8 cellular contexts compared by ENCODE assay signal in the genomic region with DNA sequence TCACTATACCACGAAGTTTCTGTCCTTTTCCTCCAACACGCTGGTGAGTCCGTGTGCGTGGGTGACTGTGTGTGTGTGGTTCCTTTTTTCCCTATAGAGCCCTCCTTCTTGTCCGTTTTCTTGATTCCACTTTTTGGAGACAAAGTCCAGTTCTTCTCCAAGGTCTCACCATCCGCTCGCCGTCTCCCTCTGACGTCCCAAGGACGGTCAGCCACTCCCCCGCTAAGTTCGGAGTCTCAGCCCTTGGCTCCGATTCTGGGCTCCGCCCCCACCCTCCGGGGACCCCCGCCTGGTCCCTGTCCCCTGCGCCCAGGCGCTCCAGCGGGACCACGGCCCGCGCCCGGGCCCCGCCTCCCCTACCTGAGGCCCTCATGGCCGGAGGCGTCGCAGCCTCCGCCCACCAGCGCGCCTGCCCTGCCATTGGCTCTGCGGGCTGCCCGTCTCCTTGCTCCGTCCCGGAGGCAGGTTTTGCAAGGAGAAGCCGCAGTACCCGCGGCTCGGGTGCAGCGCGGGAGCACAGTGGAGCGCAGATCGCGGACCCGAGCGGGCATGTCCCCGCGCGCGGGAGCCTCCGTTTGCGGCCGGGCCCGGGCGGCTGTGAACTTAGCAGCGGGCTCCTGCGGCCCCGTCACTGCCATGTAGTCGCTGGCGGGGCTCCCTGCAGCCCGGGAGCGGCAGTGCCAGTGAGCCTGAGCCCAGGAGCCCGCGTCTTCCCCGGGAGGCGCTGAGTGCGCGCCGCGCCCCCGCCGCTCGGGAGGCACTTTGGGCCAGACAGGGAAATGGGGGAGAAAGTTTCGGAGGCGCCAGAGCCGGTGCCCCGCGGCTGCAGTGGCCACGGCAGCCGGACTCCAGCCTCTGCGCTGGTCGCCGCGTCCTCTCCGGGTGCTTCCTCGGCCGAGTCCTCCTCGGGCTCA. TPM values are rescaled to one million over a fixed set of nuclear protein-coding genes. Genes with fewer than 3 reads are reported as not detected.
A peak's percentile ranks its signal among the peaks of the same experiment; 100 is the strongest.
DNase-seq lines count a peak whose midpoint lies in the region; ATAC-seq and TF ChIP-seq lines count a peak whose summit lies in the region.

A gene (plus strand): TSS at position 517 of the 914 bp plus-strand sequence. CDS start 263 bp downstream, at position 780.

- peak in 3 of 7 experiments; percentile 11 to 14 (median 13) for DNase-seq in CD8-positive, alpha-beta T cell
- DNase-seq in NCI-H748 (lab: John Stamatoyannopoulos, UW; ENCODE audit: unreplicated experiment): peak; percentile 97
- DNase-seq in activated CD8-positive, alpha-beta memory T cell treated with anti-CD3 and anti-CD28 coated beads, Interleukin-2, amount 10 ng/mL, durations not matched to agents 7 days and 5 days: peak; percentile 83
- DNase-seq in epithelial cell of proximal tubule (ENCODE audit: low read depth): peak; percentile 20
- peak; percentile 70 for DNase-seq in midbrain (lab: John Stamatoyannopoulos, UW)
- DNase-seq in stimulated activated CD8-positive, alpha-beta memory T cell treated with anti-CD3 and anti-CD28 coated beads, Interleukin-4, amount 100 ng/mL, for 24 hours (ENCODE audit: low read depth): peak; percentile 47

- no peak for TF ChIP-seq CTCF in CD8-positive, alpha-beta T cell (IDR thresholded peaks at IDR 0.05)
- no peak for TF ChIP-seq CTCF in epithelial cell of proximal tubule (conservative IDR thresholded peaks at IDR 0.05; ENCODE audit: low read depth, low read length)

- peaks cover 5% of the 10 kb centered on the region for H3K4me1 ChIP-seq in CD8-positive, alpha-beta T cell (ENCODE audit: insufficient read depth, low read length)

- POLR2A ChIA-PET in CD8-positive, alpha-beta T cell (lab: Charles Lee): interaction anchor here (0.8 kb wide), 1 partner anchor 611 kb away, joined by 3 read pairs; no protein-coding TSS in a partner anchor

- no peak within 1 kb of the TSS for H3K27ac ChIP-seq in CD8-positive, alpha-beta T cell (ENCODE audit: low read depth, low read length)

- no peaks in the 10 kb centered on the region for H3K27me3 ChIP-seq in CD8-positive, alpha-beta T cell (ENCODE audit: insufficient read depth, low read length)

- CTCF ChIA-PET in CD8-positive, alpha-beta T cell (lab: Charles Lee): no interaction called here
- CTCF ChIA-PET in activated CD8-positive, alpha-beta memory T cell treated with anti-CD3 and anti-CD28 coated beads, Interleukin-2, amount 10 ng/mL, durations not matched to agents 7 days and 5 days (lab: Charles Lee): interaction anchor here (1.0 kb wide), 1 partner anchor 21 kb away, joined by 3 read pairs; no protein-coding TSS in a partner anchor

- no peaks in the 10 kb centered on the region for H3K9me3 ChIP-seq in CD8-positive, alpha-beta T cell (ENCODE audit: low read length)

- intact Hi-C loops in CD8-positive, alpha-beta T cell (cut with DNase I, micrococcal nuclease): no loop called here

- peaks cover 49% of the 10 kb centered on the region for H3K27me3 Mint-ChIP-seq in CD8-positive, alpha-beta T cell (ENCODE audit: low read depth)
- peaks cover 76% of the 10 kb centered on the region for H3K27me3 Mint-ChIP-seq in activated CD8-positive, alpha-beta memory T cell treated with anti-CD3 and anti-CD28 coated beads, Interleukin-2, amount 10 ng/mL, durations not matched to agents 7 days and 5 days

- H3K4me3 Mint-ChIP-seq in CD8-positive, alpha-beta T cell: peak within 1 kb of the TSS; percentile 76
- peak within 1 kb of the TSS; percentile 76 for H3K4me3 Mint-ChIP-seq in activated CD8-positive, alpha-beta memory T cell treated with anti-CD3 and anti-CD28 coated beads, Interleukin-2, amount 10 ng/mL, durations not matched to agents 7 days and 5 days

- no peaks in the 10 kb centered on the region for H3K9me3 Mint-ChIP-seq in CD8-positive, alpha-beta T cell
- no peaks in the 10 kb centered on the region for H3K9me3 Mint-ChIP-seq in activated CD8-positive, alpha-beta memory T cell treated with anti-CD3 and anti-CD28 coated beads, Interleukin-2, amount 10 ng/mL, durations not matched to agents 7 days and 5 days (ENCODE audit: low read depth)

- H3K4me3 ChIP-seq in CD8-positive, alpha-beta T cell (ENCODE audit: low read depth, low read length): peak within 1 kb of the TSS; percentile 23
- peak within 1 kb of the TSS; percentile 67 for H3K4me3 ChIP-seq in epithelial cell of proximal tubule (ENCODE audit: low read depth, low read length)

- no peaks in the 10 kb centered on the region for H3K36me3 ChIP-seq in CD8-positive, alpha-beta T cell (ENCODE audit: insufficient read depth, low read length)

- no peak within 1 kb of the TSS for H3K27ac Mint-ChIP-seq in CD8-positive, alpha-beta T cell
- no peak within 1 kb of the TSS for H3K27ac Mint-ChIP-seq in activated CD8-positive, alpha-beta memory T cell treated with anti-CD3 and anti-CD28 coated beads, Interleukin-2, amount 10 ng/mL, durations not matched to agents 7 days and 5 days

- peak; percentile 34 for ATAC-seq in CD8-positive, alpha-beta T cell
- ATAC-seq in GM19463 (IDR thresholded peaks at IDR 0.05; ENCODE audit: unreplicated experiment) (peak; percentile 98), HG03571 (IDR thresholded peaks at IDR 0.05; ENCODE audit: unreplicated experiment) (peak; percentile 94)
- ATAC-seq in activated CD8-positive, alpha-beta memory T cell treated with anti-CD3 and anti-CD28 coated beads, Interleukin-2, amount 10 ng/mL, durations not matched to agents 7 days and 5 days: peak; percentile 97

- no peaks in the 10 kb centered on the region for H3K36me3 Mint-ChIP-seq in CD8-positive, alpha-beta T cell
- H3K36me3 Mint-ChIP-seq in activated CD8-positive, alpha-beta memory T cell treated with anti-CD3 and anti-CD28 coated beads, Interleukin-2, amount 10 ng/mL, durations not matched to agents 7 days and 5 days: no peaks in the 10 kb centered on the region

- H3K4me1 Mint-ChIP-seq in CD8-positive, alpha-beta T cell (ENCODE audit: low read depth): peaks cover 17% of the 10 kb centered on the region
- H3K4me1 Mint-ChIP-seq in activated CD8-positive, alpha-beta memory T cell treated with anti-CD3 and anti-CD28 coated beads, Interleukin-2, amount 10 ng/mL, durations not matched to agents 7 days and 5 days: peaks cover 22% of the 10 kb centered on the region

RNA-seq across cellular contexts. Expression of the gene that starts here (rescaled TPM):
- total RNA-seq in CD8-positive, alpha-beta T cell: 1 to 10 TPM; 8.5 to 9.5 TPM
- total RNA-seq in activated CD8-positive, alpha-beta memory T cell treated with anti-CD3 and anti-CD28 coated beads, Interleukin-2, amount 10 ng/mL, durations not matched to agents 7 days and 5 days: 10 to 100 TPM; 21.6 to 25.2 TPM
- 6.1 and 17.3 TPM in 2 replicates for total RNA-seq in epithelial cell of proximal tubule

Comparison
In these comparisons a context has a peak if more than half of its experiments do, and no peak if none do; other contexts are left out.
1. ATAC-seq: peak in every context shown above with its lines; median percentile 98 in GM19463; 97 in activated CD8-positive, alpha-beta memory T cell treated with anti-CD3 and anti-CD28 coated beads, Interleukin-2, amount 10 ng/mL, durations not matched to agents 7 days and 5 days; 94 in HG03571; 34 in CD8-positive, alpha-beta T cell.